In the genomic region with DNA sequence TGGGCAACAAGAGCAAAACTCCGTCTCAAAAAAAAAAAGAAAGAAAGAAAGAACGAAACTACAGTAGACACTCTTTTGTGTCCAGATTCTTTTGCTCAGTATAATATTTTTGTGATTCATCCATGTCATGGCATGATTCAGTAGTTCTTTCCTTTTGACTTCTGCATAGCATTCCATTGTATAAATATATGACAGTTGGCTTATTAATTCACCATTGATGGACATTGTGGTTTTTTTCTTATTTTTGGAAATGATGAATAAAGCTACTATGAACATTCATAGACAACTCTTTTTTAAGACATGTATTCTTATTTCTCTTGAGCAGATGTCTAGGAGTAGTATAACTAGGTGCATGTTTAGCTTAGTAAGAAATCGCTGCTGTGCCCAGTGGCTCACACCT, we compare ENCODE assay signal across 1 cellular context.
TF ChIP-seq lines count a peak whose summit lies in the region.

No MANE protein-coding gene starts in this region.

TF ChIP-seq in HCT116, 20 proteins besides CTCF, POLR2A, EP300 and RAD21:
- TF ChIP-seq TCF7L2 (IDR thresholded peaks at IDR 0.05; ENCODE audit: borderline replicate concordance, extremely low read depth, insufficient read depth, insufficient read length) (no peak), ELF1 (IDR thresholded peaks at IDR 0.05; ENCODE audit: borderline replicate concordance, low read depth) (no peak), JUND (IDR thresholded peaks at IDR 0.05) (no peak), SP1 (IDR thresholded peaks at IDR 0.05; ENCODE audit: low read depth) (no peak)
- TF ChIP-seq, protein P1, sequence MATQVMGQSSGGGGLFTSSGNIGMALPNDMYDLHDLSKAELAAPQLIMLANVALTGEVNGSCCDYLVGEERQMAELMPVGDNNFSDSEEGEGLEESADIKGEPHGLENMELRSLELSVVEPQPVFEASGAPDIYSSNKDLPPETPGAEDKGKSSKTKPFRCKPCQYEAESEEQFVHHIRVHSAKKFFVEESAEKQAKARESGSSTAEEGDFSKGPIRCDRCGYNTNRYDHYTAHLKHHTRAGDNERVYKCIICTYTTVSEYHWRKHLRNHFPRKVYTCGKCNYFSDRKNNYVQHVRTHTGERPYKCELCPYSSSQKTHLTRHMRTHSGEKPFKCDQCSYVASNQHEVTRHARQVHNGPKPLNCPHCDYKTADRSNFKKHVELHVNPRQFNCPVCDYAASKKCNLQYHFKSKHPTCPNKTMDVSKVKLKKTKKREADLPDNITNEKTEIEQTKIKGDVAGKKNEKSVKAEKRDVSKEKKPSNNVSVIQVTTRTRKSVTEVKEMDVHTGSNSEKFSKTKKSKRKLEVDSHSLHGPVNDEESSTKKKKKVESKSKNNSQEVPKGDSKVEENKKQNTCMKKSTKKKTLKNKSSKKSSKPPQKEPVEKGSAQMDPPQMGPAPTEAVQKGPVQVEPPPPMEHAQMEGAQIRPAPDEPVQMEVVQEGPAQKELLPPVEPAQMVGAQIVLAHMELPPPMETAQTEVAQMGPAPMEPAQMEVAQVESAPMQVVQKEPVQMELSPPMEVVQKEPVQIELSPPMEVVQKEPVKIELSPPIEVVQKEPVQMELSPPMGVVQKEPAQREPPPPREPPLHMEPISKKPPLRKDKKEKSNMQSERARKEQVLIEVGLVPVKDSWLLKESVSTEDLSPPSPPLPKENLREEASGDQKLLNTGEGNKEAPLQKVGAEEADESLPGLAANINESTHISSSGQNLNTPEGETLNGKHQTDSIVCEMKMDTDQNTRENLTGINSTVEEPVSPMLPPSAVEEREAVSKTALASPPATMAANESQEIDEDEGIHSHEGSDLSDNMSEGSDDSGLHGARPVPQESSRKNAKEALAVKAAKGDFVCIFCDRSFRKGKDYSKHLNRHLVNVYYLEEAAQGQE (IDR thresholded peaks at IDR 0.05; ENCODE audit: low read depth): no peak
TF ChIP-seq in HCT116: peak in this region for 0.
